8 cellular contexts compared by ENCODE assay signal in the genomic region with DNA sequence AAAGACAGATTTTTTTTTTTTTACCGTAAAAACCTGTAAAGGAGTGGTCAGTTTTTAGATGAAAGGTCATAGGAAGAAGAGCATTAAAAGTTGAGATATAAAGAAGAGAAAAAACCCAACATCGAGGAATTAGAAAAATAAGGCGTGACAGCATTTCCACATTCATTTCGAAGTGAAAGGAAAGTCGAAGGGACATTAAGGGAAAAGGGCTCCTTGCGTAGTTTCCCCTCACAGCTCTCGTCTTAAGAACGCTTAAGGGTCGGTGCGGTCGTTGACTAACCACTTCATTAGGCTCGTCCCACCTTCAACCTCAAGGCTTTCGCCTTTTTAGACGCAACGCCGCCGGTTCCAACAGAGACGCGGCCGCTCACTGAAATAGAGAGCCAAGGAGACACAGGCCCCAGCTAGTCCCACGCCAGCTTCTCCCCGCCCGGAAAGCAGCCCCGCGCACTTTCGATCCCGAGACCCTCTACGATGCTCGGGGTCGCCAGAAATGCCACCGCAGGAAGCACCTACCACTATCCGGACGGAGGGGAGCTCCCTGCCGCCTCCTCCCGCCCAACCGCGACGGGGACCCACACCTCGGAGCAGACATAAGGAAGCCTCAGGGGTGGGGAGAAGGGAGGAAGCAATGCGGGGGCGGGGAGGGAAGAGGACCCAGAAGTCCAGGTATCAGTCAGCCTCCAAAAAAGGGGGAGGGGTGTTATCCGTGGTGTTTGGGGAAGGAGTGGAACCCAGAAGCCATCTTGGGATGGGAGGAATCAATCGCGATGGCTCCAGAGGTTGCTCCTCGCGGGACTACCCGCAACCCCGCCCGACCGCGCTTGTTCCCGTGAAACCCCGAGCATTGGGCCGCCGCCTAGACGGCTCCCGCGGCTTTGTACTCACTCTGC. TPM values are rescaled to one million over a fixed set of nuclear protein-coding genes. Genes with fewer than 3 reads are reported as not detected.
DNase-seq lines count a peak whose midpoint lies in the region; ATAC-seq, FAIRE-seq and TF ChIP-seq lines count a peak whose summit lies in the region.

No MANE protein-coding gene starts in this region.

- H3K9me3 Mint-ChIP-seq in WTC11, result no peaks in the 10 kb centered on the region

- intact Hi-C loops in spleen (cut with DNase I; ENCODE audit: low total_unique reads), result no loop called here

- POLR2A ChIA-PET in WTC11 (lab: Charles Lee), result interaction anchor here (0.8 to 2.0 kb wide), 3 partner anchors 56 to 61 kb away, joined by 3 to 12 read pairs (median 6); no protein-coding TSS in a partner anchor

- peaks cover 30 to 56% (median 48%) of the 10 kb centered on the region in 6 donors for H3K4me1 ChIP-seq in spleen

- no peaks in the 10 kb centered on the region for H3K27me3 Mint-ChIP-seq in WTC11 (ENCODE audit: low read depth)

- CTCF ChIA-PET in WTC11 (lab: Charles Lee), result interaction anchor here (2.9 kb wide), 1 partner anchor 16 kb away, joined by 13 read pairs; no protein-coding TSS in a partner anchor

- peaks cover 53% of the 10 kb centered on the region for H3K4me1 Mint-ChIP-seq in WTC11

- peak overlapping the region; percentile 100 for H3K4me3 Mint-ChIP-seq in WTC11

- H3K9me3 ChIP-seq in spleen, result no peaks in the 10 kb centered on the region

- peak; percentile 35 for DNase-seq in GM12892 (ENCODE audit: insufficient read length)
- DNase-seq in NCI-H1048 (lab: John Stamatoyannopoulos, UW), result peak; percentile 4
- DNase-seq in WTC11 (ENCODE audit: low spot score), result peak; percentile 53
- peak; percentile 70 for DNase-seq in cardiac fibroblast (ENCODE audit: low read depth in 2 of 2)
- DNase-seq in iris pigment epithelial cell (ENCODE audit: low read depth), result peak; percentile 71
- peak; percentile 91 for DNase-seq in spleen
- no peak for DNase-seq in cortex of kidney (lab: John Stamatoyannopoulos, UW)

- H3K27me3 ChIP-seq in spleen (replicated peaks in 1 of 7), result no peaks in the 10 kb centered on the region

- H3K27ac Mint-ChIP-seq in WTC11, result peak overlapping the region; percentile 100

- peaks cover 23% of the 10 kb centered on the region for H3K36me3 Mint-ChIP-seq in WTC11

- no peaks in the 10 kb centered on the region for H3K36me3 ChIP-seq in spleen

- H3K4me3 ChIP-seq in cardiac fibroblast (replicated peaks in 1 of 2; ENCODE audit: low read depth in 2 of 2, low read length in 2 of 2) (peak overlapping the region; percentile 67 to 97), spleen (peak overlapping the region; percentile 59 to 94 (median 74))

- peak; percentile 28 for ATAC-seq in HG02571 (IDR thresholded peaks at IDR 0.05; ENCODE audit: unreplicated experiment)
- peak; percentile 46 for ATAC-seq in WTC11

- WGBS in spleen, 5 donors, result 0 to 1% (median 1%) methylated on average over 51 to 58 of the region's 58 CpGs

- TF ChIP-seq CTCF in WTC11 (IDR thresholded peaks at IDR 0.05) (no peak), cardiac fibroblast (IDR thresholded peaks at IDR 0.05; ENCODE audit: low read depth, low read length) (no peak), spleen (IDR thresholded peaks at IDR 0.05 in 8 of 11, conservative IDR thresholded peaks at IDR 0.05 in 3 of 11) (no peak)

- peak; percentile 80 for FAIRE-seq in GM12892 (lab: Jason Lieb, UNC)

- peak overlapping the region; percentile 89 to 99 (median 98) for H3K27ac ChIP-seq in spleen

- TF ChIP-seq POLR2A in GM12892 (IDR thresholded peaks at IDR 0.05; ENCODE audit: low read depth, low read length) (no peak), spleen (IDR thresholded peaks at IDR 0.05) (no peak)

TF ChIP-seq in WTC11, 78 proteins besides CTCF, POLR2A, EP300 and RAD21:
- TF ChIP-seq, protein P1, sequence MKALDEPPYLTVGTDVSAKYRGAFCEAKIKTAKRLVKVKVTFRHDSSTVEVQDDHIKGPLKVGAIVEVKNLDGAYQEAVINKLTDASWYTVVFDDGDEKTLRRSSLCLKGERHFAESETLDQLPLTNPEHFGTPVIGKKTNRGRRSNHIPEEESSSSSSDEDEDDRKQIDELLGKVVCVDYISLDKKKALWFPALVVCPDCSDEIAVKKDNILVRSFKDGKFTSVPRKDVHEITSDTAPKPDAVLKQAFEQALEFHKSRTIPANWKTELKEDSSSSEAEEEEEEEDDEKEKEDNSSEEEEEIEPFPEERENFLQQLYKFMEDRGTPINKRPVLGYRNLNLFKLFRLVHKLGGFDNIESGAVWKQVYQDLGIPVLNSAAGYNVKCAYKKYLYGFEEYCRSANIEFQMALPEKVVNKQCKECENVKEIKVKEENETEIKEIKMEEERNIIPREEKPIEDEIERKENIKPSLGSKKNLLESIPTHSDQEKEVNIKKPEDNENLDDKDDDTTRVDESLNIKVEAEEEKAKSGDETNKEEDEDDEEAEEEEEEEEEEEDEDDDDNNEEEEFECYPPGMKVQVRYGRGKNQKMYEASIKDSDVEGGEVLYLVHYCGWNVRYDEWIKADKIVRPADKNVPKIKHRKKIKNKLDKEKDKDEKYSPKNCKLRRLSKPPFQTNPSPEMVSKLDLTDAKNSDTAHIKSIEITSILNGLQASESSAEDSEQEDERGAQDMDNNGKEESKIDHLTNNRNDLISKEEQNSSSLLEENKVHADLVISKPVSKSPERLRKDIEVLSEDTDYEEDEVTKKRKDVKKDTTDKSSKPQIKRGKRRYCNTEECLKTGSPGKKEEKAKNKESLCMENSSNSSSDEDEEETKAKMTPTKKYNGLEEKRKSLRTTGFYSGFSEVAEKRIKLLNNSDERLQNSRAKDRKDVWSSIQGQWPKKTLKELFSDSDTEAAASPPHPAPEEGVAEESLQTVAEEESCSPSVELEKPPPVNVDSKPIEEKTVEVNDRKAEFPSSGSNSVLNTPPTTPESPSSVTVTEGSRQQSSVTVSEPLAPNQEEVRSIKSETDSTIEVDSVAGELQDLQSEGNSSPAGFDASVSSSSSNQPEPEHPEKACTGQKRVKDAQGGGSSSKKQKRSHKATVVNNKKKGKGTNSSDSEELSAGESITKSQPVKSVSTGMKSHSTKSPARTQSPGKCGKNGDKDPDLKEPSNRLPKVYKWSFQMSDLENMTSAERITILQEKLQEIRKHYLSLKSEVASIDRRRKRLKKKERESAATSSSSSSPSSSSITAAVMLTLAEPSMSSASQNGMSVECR (CRISPR knock-in tag; IDR thresholded peaks at IDR 0.05; ENCODE audit: borderline replicate concordance), result 0 out of 2 replicates have a peak, but pooled peaks have one; percentile 8
- TF ChIP-seq TP53 (CRISPR knock-in tag; IDR thresholded peaks at IDR 0.05) (0 out of 2 replicates have a peak, but pooled peaks have one; percentile 18), OVOL2 (CRISPR knock-in tag; IDR thresholded peaks at IDR 0.05; ENCODE audit: borderline replicate concordance) (no peak)
- TF ChIP-seq, protein P2, sequence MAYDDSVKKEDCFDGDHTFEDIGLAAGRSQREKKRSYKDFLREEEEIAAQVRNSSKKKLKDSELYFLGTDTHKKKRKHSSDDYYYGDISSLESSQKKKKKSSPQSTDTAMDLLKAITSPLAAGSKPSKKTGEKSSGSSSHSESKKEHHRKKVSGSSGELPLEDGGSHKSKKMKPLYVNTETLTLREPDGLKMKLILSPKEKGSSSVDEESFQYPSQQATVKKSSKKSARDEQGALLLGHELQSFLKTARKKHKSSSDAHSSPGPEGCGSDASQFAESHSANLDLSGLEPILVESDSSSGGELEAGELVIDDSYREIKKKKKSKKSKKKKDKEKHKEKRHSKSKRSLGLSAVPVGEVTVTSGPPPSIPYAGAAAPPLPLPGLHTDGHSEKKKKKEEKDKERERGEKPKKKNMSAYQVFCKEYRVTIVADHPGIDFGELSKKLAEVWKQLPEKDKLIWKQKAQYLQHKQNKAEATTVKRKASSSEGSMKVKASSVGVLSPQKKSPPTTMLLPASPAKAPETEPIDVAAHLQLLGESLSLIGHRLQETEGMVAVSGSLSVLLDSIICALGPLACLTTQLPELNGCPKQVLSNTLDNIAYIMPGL (CRISPR knock-in tag; IDR thresholded peaks at IDR 0.05), result peak; percentile 67; the same call in 1 of the 2 replicates
TF ChIP-seq in WTC11: peak in this region for 3.

RNA-seq across cellular contexts. Expression of gene TRA2A, which starts 0.6 kb away (rescaled TPM):
- 86.8 TPM for polyA plus RNA-seq in GM12892 (2012; ENCODE audit: missing spikeins)
- total RNA-seq in WTC11 (2021) (110 to 144 TPM (median 133 TPM) in 3 replicates), spleen (10 to 100 TPM; 59.2 to 98.7 (median 89.6) TPM)
- 10 to 100 TPM; 67.3 to 89.7 (median 85.7) TPM for polyA plus RNA-seq in spleen
